11 cellular contexts compared by ENCODE assay signal in the genomic region with DNA sequence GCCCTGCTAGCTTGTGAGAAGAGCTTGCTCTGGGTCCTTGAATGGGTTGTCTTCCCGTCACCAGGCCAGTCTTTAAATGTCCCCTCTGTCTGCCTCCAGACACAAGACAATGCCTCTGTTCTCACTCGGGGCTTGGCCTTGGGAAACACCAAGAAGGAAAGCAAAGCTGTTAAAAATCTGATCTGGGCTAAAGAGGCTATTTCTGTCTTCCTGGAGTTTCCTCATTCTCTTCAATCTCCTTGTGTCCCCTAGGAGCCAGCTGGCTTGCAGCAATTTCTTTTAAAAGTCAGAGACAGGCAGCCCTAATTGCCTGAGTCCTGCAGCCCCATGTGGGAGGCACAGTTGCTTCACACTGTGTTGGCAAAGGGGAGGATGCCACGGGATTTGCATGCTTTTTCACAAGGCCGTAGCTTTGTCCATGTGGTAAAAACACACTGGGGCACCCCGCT. TPM values are rescaled to one million over a fixed set of nuclear protein-coding genes. Genes with fewer than 3 reads are reported as not detected.
DNase-seq lines count a peak whose midpoint lies in the region; ATAC-seq and TF ChIP-seq lines count a peak whose summit lies in the region.
"Had no signal": no experiment of that assay in that cellular context is flagged by ENCODE, and none has a peak within 500 bp of the region (broad histone marks: within the 10 kb centered on the region; RNA-seq: fewer than 3 reads in every experiment).

No MANE protein-coding gene starts in this region.

- H3K4me3 Mint-ChIP-seq in natural killer cell: no peak overlapping the region
- H3K4me3 Mint-ChIP-seq in natural killer cell treated with Interleukin-12 subunit alpha and Interleukin-12 subunit beta and Interleukin-15 and Interleukin-18, amount 100 ng/mL, for 72 hours: no peak overlapping the region
- H3K4me3 Mint-ChIP-seq in endodermal cell: no peak overlapping the region
- no peak overlapping the region for H3K4me3 Mint-ChIP-seq in nephron progenitor cell

- H3K36me3 ChIP-seq in endodermal cell (ENCODE audit: control insufficient read depth, insufficient read depth, low read length) (no peaks in the 10 kb centered on the region), aorta (ENCODE audit: control insufficient read depth in 1 of 2, insufficient read depth in 2 of 2, low read length in 1 of 2) (no peaks in the 10 kb centered on the region)

- H3K9me3 ChIP-seq in endodermal cell (ENCODE audit: control insufficient read depth, low read length): no peaks in the 10 kb centered on the region
- H3K9me3 ChIP-seq in aorta (ENCODE audit: control insufficient read depth, low read length): no peaks in the 10 kb centered on the region

- H3K27ac ChIP-seq in endodermal cell (ENCODE audit: low read depth, low read length): peak overlapping the region; percentile 95
- H3K27ac ChIP-seq in aorta (ENCODE audit: low read depth in 1 of 2, low read length in 2 of 2): no peak overlapping the region
- H3K27ac ChIP-seq: SK-N-MC had no signal

- TF ChIP-seq CTCF in natural killer cell (IDR thresholded peaks at IDR 0.05) (no peak), endodermal cell (conservative IDR thresholded peaks at IDR 0.05) (no peak), nephron progenitor cell (IDR thresholded peaks at IDR 0.05) (no peak)

- peaks cover 20% of the 10 kb centered on the region for H3K27me3 ChIP-seq in endodermal cell (ENCODE audit: control insufficient read depth, insufficient read depth, low read length, poor library complexity, severe bottlenecking)
- H3K27me3 ChIP-seq in aorta (ENCODE audit: control insufficient read depth in 1 of 2, insufficient read depth in 2 of 2, low read length in 1 of 2): no peaks in the 10 kb centered on the region

- H3K4me1 Mint-ChIP-seq in natural killer cell (peaks cover 41 to 42% of the 10 kb centered on the region in 2 donors), endodermal cell (peaks cover 11% of the 10 kb centered on the region), nephron progenitor cell (peaks cover 59% of the 10 kb centered on the region)
- H3K4me1 Mint-ChIP-seq in natural killer cell treated with Interleukin-12 subunit alpha and Interleukin-12 subunit beta and Interleukin-15 and Interleukin-18, amount 100 ng/mL, for 72 hours (ENCODE audit: low read depth in 2 of 2): peaks cover 29 to 34% of the 10 kb centered on the region in 2 donors

- H3K27ac Mint-ChIP-seq in natural killer cell (peak overlapping the region; percentile 68 to 72), endodermal cell (no peak overlapping the region), nephron progenitor cell (peak overlapping the region; percentile 47)
- no peak overlapping the region for H3K27ac Mint-ChIP-seq in natural killer cell treated with Interleukin-12 subunit alpha and Interleukin-12 subunit beta and Interleukin-15 and Interleukin-18, amount 100 ng/mL, for 72 hours

- H3K4me1 ChIP-seq in endodermal cell (ENCODE audit: control insufficient read depth, insufficient read depth, low read length) (no peaks in the 10 kb centered on the region), aorta (ENCODE audit: control insufficient read depth in 1 of 2, insufficient read depth in 2 of 2, low read length in 2 of 2) (no peaks in the 10 kb centered on the region)

- H3K9me3 Mint-ChIP-seq in natural killer cell (no peaks in the 10 kb centered on the region), endodermal cell (no peaks in the 10 kb centered on the region), nephron progenitor cell (no peaks in the 10 kb centered on the region)
- H3K9me3 Mint-ChIP-seq in natural killer cell treated with Interleukin-12 subunit alpha and Interleukin-12 subunit beta and Interleukin-15 and Interleukin-18, amount 100 ng/mL, for 72 hours: no peaks in the 10 kb centered on the region

- H3K36me3 Mint-ChIP-seq in natural killer cell: no peaks in the 10 kb centered on the region
- H3K36me3 Mint-ChIP-seq in natural killer cell treated with Interleukin-12 subunit alpha and Interleukin-12 subunit beta and Interleukin-15 and Interleukin-18, amount 100 ng/mL, for 72 hours: no peaks in the 10 kb centered on the region
- no peaks in the 10 kb centered on the region for H3K36me3 Mint-ChIP-seq in endodermal cell (ENCODE audit: low read depth)
- no peaks in the 10 kb centered on the region for H3K36me3 Mint-ChIP-seq in nephron progenitor cell (ENCODE audit: low read depth)

- H3K9ac ChIP-seq in endodermal cell (ENCODE audit: extremely low read depth, low read length, poor library complexity, severe bottlenecking): peak overlapping the region; percentile 11

- peaks cover 0 to 8% of the 10 kb centered on the region in 2 donors for H3K27me3 Mint-ChIP-seq in natural killer cell (ENCODE audit: low read depth in 2 of 2)
- no peaks in the 10 kb centered on the region for H3K27me3 Mint-ChIP-seq in natural killer cell treated with Interleukin-12 subunit alpha and Interleukin-12 subunit beta and Interleukin-15 and Interleukin-18, amount 100 ng/mL, for 72 hours
- peaks cover 29% of the 10 kb centered on the region for H3K27me3 Mint-ChIP-seq in endodermal cell (ENCODE audit: insufficient read depth)
- peaks cover 51% of the 10 kb centered on the region for H3K27me3 Mint-ChIP-seq in nephron progenitor cell (ENCODE audit: low read depth, poor library complexity)

- no peak for ATAC-seq in natural killer cell
- no peak for ATAC-seq in natural killer cell treated with Interleukin-12 subunit alpha and Interleukin-12 subunit beta and Interleukin-15 and Interleukin-18, amount 100 ng/mL, for 72 hours
- ATAC-seq in aorta (ENCODE audit: low FRiP score): peak; percentile 31
- ATAC-seq in left colon: no peak
- ATAC-seq in HG03378 (IDR thresholded peaks at IDR 0.05; ENCODE audit: unreplicated experiment): no peak
- ATAC-seq: esophagus mucosa, left lobe of liver had no signal

- 60 to 66% methylated on average over 3 to 5 of the region's 5 CpGs for WGBS in endodermal cell (ENCODE audit: insufficient coverage in 1 of 2, insufficient read length in 1 of 2), 2 experiments
- WGBS in aorta, 2 donors: 46 to 51% methylated on average over 5 of the region's 5 CpGs

- intact Hi-C loops in natural killer cell (cut with micrococcal nuclease): no loop called here
- intact Hi-C loops in aorta (cut with DNase I): no loop called here
- intact Hi-C loops in left colon (cut with DNase I, micrococcal nuclease): no loop called here

- no peak for DNase-seq in natural killer cell
- no peak for DNase-seq in natural killer cell treated with Interleukin-12 subunit alpha and Interleukin-12 subunit beta and Interleukin-15 and Interleukin-18, amount 100 ng/mL, for 72 hours (ENCODE audit: low spot score)
- DNase-seq in endodermal cell: no peak
- DNase-seq in nephron progenitor cell: no peak
- no peak for DNase-seq in aorta
- no peak for DNase-seq in DMS153 (lab: John Stamatoyannopoulos, UW)
- DNase-seq in left colon: no peak

- H3K4me3 ChIP-seq in endodermal cell (ENCODE audit: low read length) (no peak overlapping the region), aorta (ENCODE audit: low read length in 2 of 2) (no peak overlapping the region)
- H3K4me3 ChIP-seq: SK-N-MC had no signal

RNA-seq across cellular contexts. Expression of a gene that starts 2.6 kb away (rescaled TPM):
- total RNA-seq in natural killer cell: 1 to 10 TPM in 2 of 3 donors, under 1 TPM in 1; 0.35 to 1.8 (median 1.2) TPM
- total RNA-seq in natural killer cell treated with Interleukin-12 subunit alpha and Interleukin-12 subunit beta and Interleukin-15 and Interleukin-18, amount 100 ng/mL, for 72 hours: not detected
- total RNA-seq in endodermal cell: not detected
- polyA plus RNA-seq in endodermal cell (2013, experiment 1 of 2): 0.89 TPM
- 0.50 TPM for polyA plus RNA-seq in endodermal cell (2013, experiment 2 of 2)
- total RNA-seq in aorta: not detected
- polyA plus RNA-seq in aorta: not detected
- total RNA-seq in left colon: not detected
- total RNA-seq: esophagus mucosa, left lobe of liver had no signal

RNA-seq across cellular contexts. Expression of a gene that starts 49.4 kb away (rescaled TPM):
- total RNA-seq in natural killer cell: 1 to 10 TPM; 1.7 to 7.1 (median 6.1) TPM
- total RNA-seq in natural killer cell treated with Interleukin-12 subunit alpha and Interleukin-12 subunit beta and Interleukin-15 and Interleukin-18, amount 100 ng/mL, for 72 hours: under 1 TPM in 1 of 2 donors, not detected in 1; 0.29 TPM
- total RNA-seq in endodermal cell: 1 to 10 TPM in 1 of 2 donors, under 1 TPM in 1; 0.27 to 2.4 TPM
- 3.7 TPM for polyA plus RNA-seq in endodermal cell (2013, experiment 1 of 2)
- 3.4 TPM for polyA plus RNA-seq in endodermal cell (2013, experiment 2 of 2)
- total RNA-seq in aorta: 1 to 10 TPM; 4.4 to 5.1 TPM
- polyA plus RNA-seq in aorta: not detected
- 1 to 10 TPM; 2.1 to 3.5 TPM for total RNA-seq in left colon

Comparison
In these comparisons a context has a peak if more than half of its experiments do, and no peak if none do; other contexts are left out.
1. H3K27ac Mint-ChIP-seq: peak in natural killer cell (2 of 2) and nephron progenitor cell (single experiment); none in natural killer cell treated with Interleukin-12 subunit alpha and Interleukin-12 subunit beta and Interleukin-15 and Interleukin-18, amount 100 ng/mL, for 72 hours (0 of 2) and endodermal cell (single experiment).